In genomic region chr17:50187741-50188520, GRCh38 we compare ENCODE assay signal across 26 cellular contexts. TPM values are rescaled to one million over a fixed set of nuclear protein-coding genes. Genes with fewer than 3 reads are reported as not detected.
DNase-seq lines count a peak whose midpoint lies in the region; ATAC-seq and TF ChIP-seq lines count a peak whose summit lies in the region.
"Had no signal": no experiment of that assay in that cellular context is flagged by ENCODE, and none has a peak within 500 bp of the region (broad histone marks: within the 10 kb centered on the region; RNA-seq: fewer than 3 reads in every experiment).

No MANE protein-coding gene starts in this region.

- H3K9me3 ChIP-seq in mesodermal cell (ENCODE audit: control insufficient read depth, low read length) (no peaks in the 10 kb centered on the region), tibial artery (no peaks in the 10 kb centered on the region)
- H3K9me3 ChIP-seq: body of pancreas, Caco-2, heart right ventricle, lower lobe of right lung had no signal

- H3K9me3 Mint-ChIP-seq in HFFc6, result peaks cover 3% of the 10 kb centered on the region; the same call in 1 of the 2 replicates
- H3K9me3 Mint-ChIP-seq: activated CD4-positive, alpha-beta memory T cell treated with anti-CD3 and anti-CD28 coated beads, Interleukin-2, amount 10 ng/mL, durations not matched to agents 7 days and 5 days; activated T-cell treated with anti-CD3 and anti-CD28 coated beads, Interleukin-2, amount 50 U/mL, for 4 hours; naive thymus-derived CD8-positive, alpha-beta T cell; stimulated activated naive B cell treated with anti-CD40 and anti-IgM and Interleukin-4, amounts not matched to agents 10 μg/mL and 1 μg/mL and 100 μg/mL, for 72 hours; T-helper 1 cell treated with Interleukin-12 subunit alpha and Interleukin-12 subunit beta and Interleukin-4 antibody, amounts not matched to agents 30 μg/mL and 1 μg/mL, for 36 hours had no signal

- H3K36me3 ChIP-seq in mesodermal cell (ENCODE audit: control insufficient read depth, insufficient read depth, low read length) (peaks cover 85% of the 10 kb centered on the region), tibial artery (peaks cover 75 to 76% (median 76%) of the 10 kb centered on the region in 3 donors)

- DNase-seq in HFFc6, result peak; percentile 70
- peak; percentile 61 for DNase-seq in choroid plexus epithelial cell (ENCODE audit: low read depth)
- no peak for DNase-seq in tibial artery
- DNase-seq in NCI-H187 (lab: John Stamatoyannopoulos, UW), result no peak
- DNase-seq in H4 (ENCODE audit: low spot score), result no peak
- DNase-seq: activated CD4-positive, alpha-beta memory T cell treated with anti-CD3 and anti-CD28 coated beads, Interleukin-2, amount 10 ng/mL, durations not matched to agents 7 days and 5 days; activated naive CD4-positive, alpha-beta T cell treated with anti-CD3 and anti-CD28 coated beads, Interleukin-2, amount 50 U/mL, for 16 hours; activated T-cell treated with anti-CD3 and anti-CD28 coated beads, Interleukin-2, amount 50 U/mL, for 4 hours; body of pancreas; Caco-2; heart right ventricle; lower lobe of right lung; naive thymus-derived CD8-positive, alpha-beta T cell; NCI-H2081 treated with DMSO at 0.1 percent for 48 hours; NCI-H510A treated with DMSO at 0.1 percent for 48 hours; SHP77; stimulated activated CD4-positive, alpha-beta T cell treated with anti-CD3 and anti-CD28 coated beads, Interleukin-15, amount 100 ng/mL, for 24 hours; stimulated activated naive B cell treated with anti-CD40 and anti-IgM and Interleukin-4, amounts not matched to agents 10 μg/mL and 1 μg/mL and 100 μg/mL, for 72 hours; trophoblast cell had no signal

- H3K36me3 Mint-ChIP-seq in HFFc6 (ENCODE audit: low read depth), result peaks cover 74% of the 10 kb centered on the region
- H3K36me3 Mint-ChIP-seq: naive thymus-derived CD8-positive, alpha-beta T cell; stimulated activated naive B cell treated with anti-CD40 and anti-IgM and Interleukin-4, amounts not matched to agents 10 μg/mL and 1 μg/mL and 100 μg/mL, for 72 hours had no signal

- peaks cover 87% of the 10 kb centered on the region for H3K27me3 Mint-ChIP-seq in HFFc6 (ENCODE audit: insufficient read depth)
- H3K27me3 Mint-ChIP-seq: B cell; naive thymus-derived CD8-positive, alpha-beta T cell; stimulated activated naive B cell treated with anti-CD40 and anti-IgM and Interleukin-4, amounts not matched to agents 10 μg/mL and 1 μg/mL and 100 μg/mL, for 72 hours had no signal

- no peak overlapping the region for H3K4me3 ChIP-seq in choroid plexus epithelial cell (ENCODE audit: low read depth, low read length)
- H3K4me3 ChIP-seq in mesodermal cell (ENCODE audit: extremely low read depth, insufficient read depth, low read length, poor library complexity, severe bottlenecking), result no peak overlapping the region
- H3K4me3 ChIP-seq in tibial artery, result no peak overlapping the region
- H3K4me3 ChIP-seq: body of pancreas, heart right ventricle, lower lobe of right lung had no signal

- WGBS in mesodermal cell (ENCODE audit: insufficient coverage in 2 of 2), 2 experiments, result 97% methylated on average over 14 to 15 of the region's 17 CpGs

- peak overlapping the region; percentile 3 for H3K27ac ChIP-seq in mesodermal cell (ENCODE audit: low read depth, low read length, severe bottlenecking)
- peak overlapping the region; percentile 98 to 99 for H3K27ac ChIP-seq in tibial artery
- H3K27ac ChIP-seq: body of pancreas, epithelial cell of prostate, lower lobe of right lung had no signal

- H3K27me3 ChIP-seq in tibial artery, result no peaks in the 10 kb centered on the region
- H3K27me3 ChIP-seq: body of pancreas, heart right ventricle had no signal

- peak overlapping the region; percentile 100 for H3K4me3 Mint-ChIP-seq in HFFc6
- H3K4me3 Mint-ChIP-seq: activated CD4-positive, alpha-beta memory T cell treated with anti-CD3 and anti-CD28 coated beads, Interleukin-2, amount 10 ng/mL, durations not matched to agents 7 days and 5 days; activated T-cell treated with anti-CD3 and anti-CD28 coated beads, Interleukin-2, amount 50 U/mL, for 4 hours; B cell; naive thymus-derived CD8-positive, alpha-beta T cell; stimulated activated naive B cell treated with anti-CD40 and anti-IgM and Interleukin-4, amounts not matched to agents 10 μg/mL and 1 μg/mL and 100 μg/mL, for 72 hours; T-helper 1 cell treated with Interleukin-12 subunit alpha and Interleukin-12 subunit beta and Interleukin-4 antibody, amounts not matched to agents 30 μg/mL and 1 μg/mL, for 36 hours had no signal

- H3K4me1 ChIP-seq in mesodermal cell (ENCODE audit: control insufficient read depth, insufficient read depth, low read length, poor library complexity, severe bottlenecking) (peaks cover 5% of the 10 kb centered on the region), tibial artery (peaks cover 0 to 69% (median 46%) of the 10 kb centered on the region in 4 donors)
- H3K4me1 ChIP-seq: body of pancreas had no signal

- peak overlapping the region; percentile 100 for H3K27ac Mint-ChIP-seq in HFFc6
- H3K27ac Mint-ChIP-seq: activated CD4-positive, alpha-beta memory T cell treated with anti-CD3 and anti-CD28 coated beads, Interleukin-2, amount 10 ng/mL, durations not matched to agents 7 days and 5 days; B cell; naive thymus-derived CD8-positive, alpha-beta T cell; stimulated activated naive B cell treated with anti-CD40 and anti-IgM and Interleukin-4, amounts not matched to agents 10 μg/mL and 1 μg/mL and 100 μg/mL, for 72 hours; T-helper 1 cell treated with Interleukin-12 subunit alpha and Interleukin-12 subunit beta and Interleukin-4 antibody, amounts not matched to agents 30 μg/mL and 1 μg/mL, for 36 hours had no signal

- TF ChIP-seq CTCF in HFFc6 (IDR thresholded peaks at IDR 0.05) (no peak), choroid plexus epithelial cell (conservative IDR thresholded peaks at IDR 0.05; ENCODE audit: low read depth, low read length) (no peak), tibial artery (IDR thresholded peaks at IDR 0.05) (no peak)

- ATAC-seq in HG03175 (IDR thresholded peaks at IDR 0.05; ENCODE audit: unreplicated experiment), result no peak
- ATAC-seq: activated T-cell treated with anti-CD3 and anti-CD28 coated beads, Interleukin-2, amount 50 U/mL, for 4 hours; body of pancreas; heart right ventricle; lower lobe of right lung; naive thymus-derived CD8-positive, alpha-beta T cell; stimulated activated naive B cell treated with anti-CD40 and anti-IgM and Interleukin-4, amounts not matched to agents 10 μg/mL and 1 μg/mL and 100 μg/mL, for 72 hours had no signal

- intact Hi-C loops in tibial artery (cut with DNase I; ENCODE audit: low total_unique reads), result no loop called here

- H3K4me1 Mint-ChIP-seq in HFFc6 (ENCODE audit: low read depth), result peaks cover 100% of the 10 kb centered on the region

RNA-seq across cellular contexts. Expression of gene COL1A1, which starts 13.5 kb away (rescaled TPM):
- 1,000 to 10,000 TPM; 4,948 to 7,804 (median 5,240) TPM for total RNA-seq in HFFc6 (2021; fragmentation: NEBNext Ultra II Directional; extraction: Animal tissue kit (Norgen Biotek cat#: 25700))
- polyA plus RNA-seq in mesodermal cell (2013, experiment 1 of 2), result 852 TPM
- 735 TPM for polyA plus RNA-seq in mesodermal cell (2013, experiment 2 of 2)
- 11.1 and 25.7 TPM in 2 replicates for total RNA-seq in H4 (2014; rRNA removed; shearing (Covaris generic))
- polyA plus RNA-seq: naive thymus-derived CD8-positive, alpha-beta T cell had no signal

RNA-seq across cellular contexts. Expression of gene SGCA, which starts 22.1 kb away (rescaled TPM):
- total RNA-seq in HFFc6 (2021; fragmentation: NEBNext Ultra II Directional; extraction: Animal tissue kit (Norgen Biotek cat#: 25700)), result under 1 TPM; 0.28 to 0.91 (median 0.76) TPM
- polyA plus RNA-seq in mesodermal cell (2013, experiment 1 of 2), result 2.4 TPM
- polyA plus RNA-seq in mesodermal cell (2013, experiment 2 of 2), result 1.3 TPM
- 0.45 TPM in 1 of 2 replicates, not detected in the other for total RNA-seq in H4 (2014; rRNA removed; shearing (Covaris generic))
- total RNA-seq: activated T-cell treated with anti-CD3 and anti-CD28 coated beads, Interleukin-2, amount 50 U/mL, for 4 hours; Caco-2; dermis microvascular lymphatic vessel endothelial cell; naive thymus-derived CD8-positive, alpha-beta T cell; pulmonary artery endothelial cell had no signal

RNA-seq across cellular contexts. Expression of gene PPP1R9B, which starts 37.5 kb away (rescaled TPM):
- 10 to 100 TPM; 66.4 to 78.5 (median 68.7) TPM for total RNA-seq in HFFc6 (2021; fragmentation: NEBNext Ultra II Directional; extraction: Animal tissue kit (Norgen Biotek cat#: 25700))
- 45.5 TPM for polyA plus RNA-seq in mesodermal cell (2013, experiment 1 of 2)
- polyA plus RNA-seq in mesodermal cell (2013, experiment 2 of 2), result 36.7 TPM
- total RNA-seq in H4 (2014; rRNA removed; shearing (Covaris generic)), result 16.3 and 18.5 TPM in 2 replicates

RNA-seq across cellular contexts. Expression of gene SAMD14, which starts 58.0 kb away (rescaled TPM):
- total RNA-seq in HFFc6 (2021; fragmentation: NEBNext Ultra II Directional; extraction: Animal tissue kit (Norgen Biotek cat#: 25700)), result 10 to 100 TPM in 4 of 6 experiments, 1 to 10 TPM in 2; 4.3 to 14.1 (median 11.4) TPM
- polyA plus RNA-seq in mesodermal cell (2013, experiment 1 of 2), result 26.6 TPM
- polyA plus RNA-seq in mesodermal cell (2013, experiment 2 of 2), result 18.7 TPM
- total RNA-seq in H4 (2014; rRNA removed; shearing (Covaris generic)), result 0.70 and 1.2 TPM in 2 replicates
- total RNA-seq: body of pancreas had no signal
- polyA plus RNA-seq: naive thymus-derived CD8-positive, alpha-beta T cell had no signal

Comparison
In these comparisons a context has a peak if more than half of its experiments do, and no peak if none do; other contexts are left out.
1. DNase-seq: peak in HFFc6 (single experiment) and choroid plexus epithelial cell (single experiment); none in tibial artery (0 of 2), NCI-H187 (0 of 2) and H4 (single experiment).
2. RNA of gene COL1A1, which starts 13.5 kb away (total RNA-seq): 4,948 to 7,804 TPM in HFFc6; 11.1 to 25.7 TPM in H4; every median in the first group is over 100 times any median in the second.